Comparison of ENCODE assay signal across 1 cellular context in genomic region chr7:5673125-5673524, GRCh38.
TF ChIP-seq lines count a peak whose summit lies in the region.

No MANE protein-coding gene starts in this region.

TF ChIP-seq in GM23338, 12 proteins besides CTCF, POLR2A, EP300 and RAD21 (continued from another document):
- TF ChIP-seq, protein P1, sequence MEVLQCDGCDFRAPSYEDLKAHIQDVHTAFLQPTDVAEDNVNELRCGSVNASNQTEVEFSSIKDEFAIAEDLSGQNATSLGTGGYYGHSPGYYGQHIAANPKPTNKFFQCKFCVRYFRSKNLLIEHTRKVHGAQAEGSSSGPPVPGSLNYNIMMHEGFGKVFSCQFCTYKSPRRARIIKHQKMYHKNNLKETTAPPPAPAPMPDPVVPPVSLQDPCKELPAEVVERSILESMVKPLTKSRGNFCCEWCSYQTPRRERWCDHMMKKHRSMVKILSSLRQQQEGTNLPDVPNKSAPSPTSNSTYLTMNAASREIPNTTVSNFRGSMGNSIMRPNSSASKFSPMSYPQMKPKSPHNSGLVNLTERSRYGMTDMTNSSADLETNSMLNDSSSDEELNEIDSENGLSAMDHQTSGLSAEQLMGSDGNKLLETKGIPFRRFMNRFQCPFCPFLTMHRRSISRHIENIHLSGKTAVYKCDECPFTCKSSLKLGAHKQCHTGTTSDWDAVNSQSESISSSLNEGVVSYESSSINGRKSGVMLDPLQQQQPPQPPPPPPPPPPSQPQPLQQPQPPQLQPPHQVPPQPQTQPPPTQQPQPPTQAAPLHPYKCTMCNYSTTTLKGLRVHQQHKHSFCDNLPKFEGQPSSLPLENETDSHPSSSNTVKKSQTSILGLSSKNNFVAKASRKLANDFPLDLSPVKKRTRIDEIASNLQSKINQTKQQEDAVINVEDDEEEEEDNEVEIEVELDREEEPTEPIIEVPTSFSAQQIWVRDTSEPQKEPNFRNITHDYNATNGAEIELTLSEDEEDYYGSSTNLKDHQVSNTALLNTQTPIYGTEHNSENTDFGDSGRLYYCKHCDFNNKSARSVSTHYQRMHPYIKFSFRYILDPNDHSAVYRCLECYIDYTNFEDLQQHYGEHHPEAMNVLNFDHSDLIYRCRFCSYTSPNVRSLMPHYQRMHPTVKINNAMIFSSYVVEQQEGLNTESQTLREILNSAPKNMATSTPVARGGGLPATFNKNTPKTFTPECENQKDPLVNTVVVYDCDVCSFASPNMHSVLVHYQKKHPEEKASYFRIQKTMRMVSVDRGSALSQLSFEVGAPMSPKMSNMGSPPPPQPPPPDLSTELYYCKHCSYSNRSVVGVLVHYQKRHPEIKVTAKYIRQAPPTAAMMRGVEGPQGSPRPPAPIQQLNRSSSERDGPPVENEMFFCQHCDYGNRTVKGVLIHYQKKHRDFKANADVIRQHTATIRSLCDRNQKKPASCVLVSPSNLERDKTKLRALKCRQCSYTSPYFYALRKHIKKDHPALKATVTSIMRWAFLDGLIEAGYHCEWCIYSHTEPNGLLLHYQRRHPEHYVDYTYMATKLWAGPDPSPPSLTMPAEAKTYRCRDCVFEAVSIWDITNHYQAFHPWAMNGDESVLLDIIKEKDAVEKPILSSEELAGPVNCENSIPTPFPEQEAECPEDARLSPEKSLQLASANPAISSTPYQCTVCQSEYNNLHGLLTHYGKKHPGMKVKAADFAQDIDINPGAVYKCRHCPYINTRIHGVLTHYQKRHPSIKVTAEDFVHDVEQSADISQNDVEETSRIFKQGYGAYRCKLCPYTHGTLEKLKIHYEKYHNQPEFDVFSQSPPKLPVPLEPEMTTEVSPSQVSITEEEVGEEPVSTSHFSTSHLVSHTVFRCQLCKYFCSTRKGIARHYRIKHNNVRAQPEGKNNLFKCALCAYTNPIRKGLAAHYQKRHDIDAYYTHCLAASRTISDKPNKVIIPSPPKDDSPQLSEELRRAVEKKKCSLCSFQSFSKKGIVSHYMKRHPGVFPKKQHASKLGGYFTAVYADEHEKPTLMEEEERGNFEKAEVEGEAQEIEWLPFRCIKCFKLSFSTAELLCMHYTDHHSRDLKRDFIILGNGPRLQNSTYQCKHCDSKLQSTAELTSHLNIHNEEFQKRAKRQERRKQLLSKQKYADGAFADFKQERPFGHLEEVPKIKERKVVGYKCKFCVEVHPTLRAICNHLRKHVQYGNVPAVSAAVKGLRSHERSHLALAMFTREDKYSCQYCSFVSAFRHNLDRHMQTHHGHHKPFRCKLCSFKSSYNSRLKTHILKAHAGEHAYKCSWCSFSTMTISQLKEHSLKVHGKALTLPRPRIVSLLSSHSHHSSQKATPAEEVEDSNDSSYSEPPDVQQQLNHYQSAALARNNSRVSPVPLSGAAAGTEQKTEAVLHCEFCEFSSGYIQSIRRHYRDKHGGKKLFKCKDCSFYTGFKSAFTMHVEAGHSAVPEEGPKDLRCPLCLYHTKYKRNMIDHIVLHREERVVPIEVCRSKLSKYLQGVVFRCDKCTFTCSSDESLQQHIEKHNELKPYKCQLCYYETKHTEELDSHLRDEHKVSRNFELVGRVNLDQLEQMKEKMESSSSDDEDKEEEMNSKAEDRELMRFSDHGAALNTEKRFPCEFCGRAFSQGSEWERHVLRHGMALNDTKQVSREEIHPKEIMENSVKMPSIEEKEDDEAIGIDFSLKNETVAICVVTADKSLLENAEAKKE (CRISPR knock-in tag; IDR thresholded peaks at IDR 0.05): no peak
- TF ChIP-seq STAT1 (IDR thresholded peaks at IDR 0.05; ENCODE audit: unreplicated experiment) (no peak), NANOG (IDR thresholded peaks at IDR 0.05; ENCODE audit: borderline replicate concordance) (no peak), ETS1 (IDR thresholded peaks at IDR 0.05) (no peak), CREB1 (CRISPR knock-in tag; IDR thresholded peaks at IDR 0.05; ENCODE audit: low read depth) (no peak), EZH2phosphoT487 (IDR thresholded peaks at IDR 0.05; ENCODE audit: unreplicated experiment) (no peak), ZNF331 (CRISPR knock-in tag; IDR thresholded peaks at IDR 0.05; ENCODE audit: low read depth) (no peak), ZNF114 (CRISPR knock-in tag; IDR thresholded peaks at IDR 0.05) (no peak), POLR2AphosphoS5 (IDR thresholded peaks at IDR 0.05; ENCODE audit: low read depth) (no peak), EZH2 (IDR thresholded peaks at IDR 0.05; ENCODE audit: low read depth, unreplicated experiment) (no peak), REST (IDR thresholded peaks at IDR 0.05; ENCODE audit: unreplicated experiment) (no peak)
